In the genomic region with DNA sequence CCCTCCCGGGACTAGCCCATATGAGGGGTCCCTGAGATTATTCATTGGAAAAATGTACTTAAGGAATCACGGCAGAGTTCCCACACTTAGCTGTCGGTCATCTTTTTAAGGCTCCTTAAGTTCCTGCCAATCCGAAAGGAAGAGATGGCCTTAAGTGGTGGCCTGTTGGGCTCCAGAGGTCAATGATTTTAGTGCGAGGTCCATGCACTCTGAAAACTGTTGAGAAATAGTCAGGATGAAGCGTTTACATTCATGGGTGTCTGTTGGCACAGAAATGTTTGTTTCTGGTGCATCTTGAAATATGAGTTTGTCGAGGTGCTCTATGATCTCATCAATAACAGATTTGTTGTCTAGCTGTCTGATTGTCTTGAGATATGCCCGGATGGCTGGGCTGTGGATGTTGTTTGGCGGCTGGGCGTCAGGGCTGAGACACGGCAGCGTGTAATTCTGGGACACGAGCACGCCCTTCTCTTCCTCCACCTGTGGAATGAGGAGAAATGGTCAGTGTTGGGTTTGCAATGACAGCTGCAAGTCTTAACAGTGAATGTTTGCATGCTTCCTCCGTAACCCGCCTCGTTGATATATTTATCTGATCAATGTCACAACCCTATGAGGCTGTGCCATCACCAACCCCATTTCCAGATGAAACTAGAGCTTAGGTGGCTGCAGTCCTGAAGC, we compare ENCODE assay signal across 32 cellular contexts. TPM values are rescaled to one million over a fixed set of nuclear protein-coding genes. Genes with fewer than 3 reads are reported as not detected.
"Had no signal": no experiment of that assay in that cellular context is flagged by ENCODE, and none has a peak within 500 bp of the region (broad histone marks: within the 10 kb centered on the region; RNA-seq: fewer than 3 reads in every experiment).

No MANE protein-coding gene starts in this region.

- H3K9me3 ChIP-seq: heart left ventricle, lower lobe of right lung, pancreas, prostate gland, sigmoid colon, stomach, testis, thyroid gland, transverse colon, upper lobe of left lung had no signal

- H3K4me3 Mint-ChIP-seq: mesothelial cell of epicardium; naive thymus-derived CD8-positive, alpha-beta T cell; nephron; neural crest cell; stimulated activated naive B cell treated with anti-CD40 and anti-IgM and Interleukin-4, amounts not matched to agents 10 μg/mL and 1 μg/mL and 100 μg/mL, for 72 hours had no signal

- H3K4me1 Mint-ChIP-seq: mesothelial cell of epicardium; naive thymus-derived CD8-positive, alpha-beta T cell; nephron; stimulated activated naive B cell treated with anti-CD40 and anti-IgM and Interleukin-4, amounts not matched to agents 10 μg/mL and 1 μg/mL and 100 μg/mL, for 72 hours had no signal

- DNase-seq: heart left ventricle; hypothalamus; islet precursor cell; left ventricle myocardium superior; lower lobe of right lung; mammary epithelial cell; mesenchymal stem cell; naive thymus-derived CD8-positive, alpha-beta T cell; nucleus accumbens; pancreas; retina; right cardiac atrium; sigmoid colon; stimulated activated CD4-positive, alpha-beta T cell treated with anti-CD3 and anti-CD28 coated beads, Interleukin-1b, Interleukin-23, amount 100 ng/mL, for 48 hours; stimulated activated CD4-positive, alpha-beta T cell treated with anti-CD3 and anti-CD28 coated beads, Interleukin-4, amount 100 ng/mL, for 1 hour; stimulated activated naive B cell treated with anti-CD40 and anti-IgM and Interleukin-4, amounts not matched to agents 10 μg/mL and 1 μg/mL and 100 μg/mL, for 72 hours; stimulated activated naive CD8-positive, alpha-beta T cell treated with anti-CD3 and anti-CD28 coated beads, Interleukin-15, Interleukin-2, amounts not matched to agents 100 U/mL and 50 U/mL, for 24 hours; stomach; testis; thyroid gland; transverse colon; upper lobe of left lung had no signal

- H3K27ac Mint-ChIP-seq: mesothelial cell of epicardium; naive thymus-derived CD8-positive, alpha-beta T cell; nephron; stimulated activated naive B cell treated with anti-CD40 and anti-IgM and Interleukin-4, amounts not matched to agents 10 μg/mL and 1 μg/mL and 100 μg/mL, for 72 hours had no signal

- ATAC-seq: heart left ventricle; left ventricle myocardium superior; lower lobe of right lung; naive thymus-derived CD8-positive, alpha-beta T cell; pancreas; right cardiac atrium; stimulated activated naive B cell treated with anti-CD40 and anti-IgM and Interleukin-4, amounts not matched to agents 10 μg/mL and 1 μg/mL and 100 μg/mL, for 72 hours; stimulated activated naive CD8-positive, alpha-beta T cell treated with anti-CD3 and anti-CD28 coated beads, Interleukin-15, Interleukin-2, amounts not matched to agents 100 U/mL and 50 U/mL, for 24 hours had no signal

- H3K4me2 ChIP-seq: smooth muscle cell had no signal

- H3K4me1 ChIP-seq: heart left ventricle, lower lobe of right lung, pancreas, prostate gland, sigmoid colon, stomach, testis, thyroid gland, transverse colon, upper lobe of left lung had no signal

- H3K36me3 Mint-ChIP-seq: mesothelial cell of epicardium; naive thymus-derived CD8-positive, alpha-beta T cell; stimulated activated naive B cell treated with anti-CD40 and anti-IgM and Interleukin-4, amounts not matched to agents 10 μg/mL and 1 μg/mL and 100 μg/mL, for 72 hours had no signal

- H3K27ac ChIP-seq: heart left ventricle, lower lobe of right lung, pancreas, prostate gland, sigmoid colon, stomach, testis, thyroid gland, transverse colon, upper lobe of left lung had no signal

- FAIRE-seq: pancreas, urothelium cell line had no signal

- H3K27me3 ChIP-seq: pancreas, testis, thyroid gland, transverse colon, upper lobe of left lung had no signal

- H3K36me3 ChIP-seq: heart left ventricle, lower lobe of right lung, pancreas, prostate gland, sigmoid colon, stomach, thyroid gland, transverse colon, upper lobe of left lung had no signal

- H3K4me3 ChIP-seq: heart left ventricle, lower lobe of right lung, pancreas, prostate gland, sigmoid colon, smooth muscle cell, stomach, testis, thyroid gland, transverse colon, upper lobe of left lung had no signal

- H3K9me3 Mint-ChIP-seq: mesothelial cell of epicardium; naive thymus-derived CD8-positive, alpha-beta T cell; nephron; neural crest cell; stimulated activated naive B cell treated with anti-CD40 and anti-IgM and Interleukin-4, amounts not matched to agents 10 μg/mL and 1 μg/mL and 100 μg/mL, for 72 hours had no signal

RNA-seq across cellular contexts. Expression of a gene that starts 1.6 kb away (rescaled TPM):
- total RNA-seq: heart left ventricle; kidney epithelial cell; left ventricle myocardium superior; lower lobe of right lung; mammary epithelial cell; mesothelial cell of epicardium; mononuclear cell; naive thymus-derived CD8-positive, alpha-beta T cell; neural crest cell; osteoblast; pancreas; prostate gland; right cardiac atrium; sigmoid colon; skeletal muscle tissue; smooth muscle cell; stomach; testis; thyroid gland; transverse colon; upper lobe of left lung had no signal
- polyA plus RNA-seq: heart left ventricle; mammary epithelial cell; naive thymus-derived CD8-positive, alpha-beta T cell; pancreas; right cardiac atrium; sigmoid colon; smooth muscle cell; stomach had no signal

RNA-seq across cellular contexts. Expression of a gene that starts 10.5 kb away (rescaled TPM):
- total RNA-seq: skeletal muscle tissue, smooth muscle cell had no signal
- polyA plus RNA-seq: mammary epithelial cell; naive thymus-derived CD8-positive, alpha-beta T cell; stomach had no signal

RNA-seq across cellular contexts. Expression of a gene that starts 31.1 kb away (rescaled TPM):
- total RNA-seq: heart left ventricle; left ventricle myocardium superior; naive thymus-derived CD8-positive, alpha-beta T cell; osteoblast; skeletal muscle tissue; smooth muscle cell had no signal
